ENCODE assay signal across 12 cellular contexts in the genomic region with DNA sequence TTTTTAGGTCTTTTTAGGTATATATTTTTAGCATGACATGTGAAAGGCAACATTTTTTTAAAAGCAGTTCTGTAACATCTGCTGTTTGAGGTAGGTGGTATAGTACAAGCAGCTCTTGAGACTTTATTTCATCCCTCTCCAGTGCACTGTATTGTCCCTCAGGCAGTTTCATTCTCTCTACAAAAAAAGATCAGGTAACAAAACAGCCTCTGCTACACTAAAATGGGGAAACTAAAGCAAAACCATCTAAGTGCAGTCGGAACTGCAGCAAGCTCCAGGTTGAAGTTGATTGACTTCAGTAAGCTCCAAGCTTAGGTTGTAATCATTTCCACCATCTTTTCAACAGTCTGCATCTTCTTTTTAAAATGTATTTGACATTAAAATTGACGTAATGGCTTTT.
A peak's percentile ranks its signal among the peaks of the same experiment; 100 is the strongest.
DNase-seq lines count a peak whose midpoint lies in the region; ATAC-seq and TF ChIP-seq lines count a peak whose summit lies in the region.
"Had no signal": no experiment of that assay in that cellular context is flagged by ENCODE, and none has a peak within 500 bp of the region (broad histone marks: within the 10 kb centered on the region; RNA-seq: fewer than 3 reads in every experiment).

No MANE protein-coding gene starts in this region.

- TF ChIP-seq CTCF in GM13977 (IDR thresholded peaks at IDR 0.05; ENCODE audit: extremely low read depth, insufficient read depth, missing control alignments): no peak

- in situ Hi-C loops in GM13977 (cut with MboI; ENCODE audit: low pct_unique_long_range_greater_than_20kb, low sequenced_read_pairs, unreplicated experiment): no loop called here

- ATAC-seq in GM18502 (IDR thresholded peaks at IDR 0.05; ENCODE audit: poor library complexity, unreplicated experiment): peak; percentile 83
- peak; percentile 80 for ATAC-seq in GM19467 (IDR thresholded peaks at IDR 0.05; ENCODE audit: unreplicated experiment)
- ATAC-seq in HG02884 (IDR thresholded peaks at IDR 0.05; ENCODE audit: unreplicated experiment): peak; percentile 78
- peak; percentile 39 for ATAC-seq in HG03571 (IDR thresholded peaks at IDR 0.05; ENCODE audit: unreplicated experiment)
- ATAC-seq: right lobe of liver had no signal

- DNase-seq in medulla oblongata (ENCODE audit: extremely low spot score) (no peak), NCI-H2107 treated with DMSO at 0.1 percent for 48 hours (lab: John Stamatoyannopoulos, UW; ENCODE audit: unreplicated experiment) (no peak), GM13977 (ENCODE audit: low spot score) (no peak)
- no peak for DNase-seq in activated CD4-positive, CD25-positive, alpha-beta regulatory T cell (lab: John Stamatoyannopoulos, UW)
- DNase-seq: GF-D8, MV-4-11, right lobe of liver, transverse colon had no signal
